Comparison of ENCODE assay signal across 1 cellular context in genomic region chr10:3782456-3783312, GRCh38.
TF ChIP-seq lines count a peak whose summit lies in the region.

No MANE protein-coding gene starts in this region.

TF ChIP-seq in HEK293, 187 proteins besides CTCF, POLR2A, EP300 and RAD21 (continued from another document):
- TF ChIP-seq PRDM10 (tag by site-specific recombination; IDR thresholded peaks at IDR 0.05) (no peak), KLF17 (tag by site-specific recombination; IDR thresholded peaks at IDR 0.05) (peak; percentile 46; the same call in 1 of the 2 replicates), ZNF335 (tag by site-specific recombination; conservative IDR thresholded peaks at IDR 0.05) (peak; percentile 88), ATF2 (tag by site-specific recombination; IDR thresholded peaks at IDR 0.05; ENCODE audit: low read depth) (0 out of 2 replicates have a peak, but pooled peaks have one; percentile 30), ZEB2 (tag by site-specific recombination; IDR thresholded peaks at IDR 0.05) (0 out of 2 replicates have a peak, but pooled peaks have one; percentile 47), ZNF629 (tag by site-specific recombination; IDR thresholded peaks at IDR 0.05) (peak; percentile 73), ZNF362 (tag by site-specific recombination; IDR thresholded peaks at IDR 0.05) (0 out of 2 replicates have a peak, but pooled peaks have one; percentile 14), ZNF10 (tag by site-specific recombination; IDR thresholded peaks at IDR 0.05) (no peak), ZNF221 (tag by site-specific recombination; IDR thresholded peaks at IDR 0.05; ENCODE audit: borderline replicate concordance) (no peak), ZNF24 (tag by site-specific recombination; IDR thresholded peaks at IDR 0.05) (0 out of 2 replicates have a peak, but pooled peaks have one; percentile 27), ZIC2 (tag by site-specific recombination; IDR thresholded peaks at IDR 0.05) (peak; percentile 20; the same call in 1 of the 2 replicates), ZNF677 (tag by site-specific recombination; IDR thresholded peaks at IDR 0.05) (no peak), ZSCAN30 (tag by site-specific recombination; IDR thresholded peaks at IDR 0.05) (peak; percentile 15; the same call in 1 of the 2 replicates), TRIM28 (IDR thresholded peaks at IDR 0.05; ENCODE audit: borderline replicate concordance, low read length) (peak; percentile 23; the same call in 1 of the 2 replicates), PRDM1 (tag by site-specific recombination; IDR thresholded peaks at IDR 0.05) (peak; percentile 65), GFI1B (tag by site-specific recombination; IDR thresholded peaks at IDR 0.05) (peak; percentile 65; the same call in 1 of the 2 replicates), ZNF560 (tag by site-specific recombination; IDR thresholded peaks at IDR 0.05; ENCODE audit: borderline replicate concordance) (no peak), ZNF121 (tag by site-specific recombination; IDR thresholded peaks at IDR 0.05) (no peak), ZNF654 (tag by site-specific recombination; IDR thresholded peaks at IDR 0.05; ENCODE audit: low read depth) (no peak), ZNF692 (tag by site-specific recombination; IDR thresholded peaks at IDR 0.05) (peak; percentile 15; the same call in 1 of the 2 replicates), SP7 (tag by site-specific recombination; IDR thresholded peaks at IDR 0.05) (peak; percentile 73), ZNF76 (tag by site-specific recombination; IDR thresholded peaks at IDR 0.05; ENCODE audit: borderline replicate concordance, low read depth) (0 out of 2 replicates have a peak, but pooled peaks have one; percentile 23), KLF10 (tag by site-specific recombination; IDR thresholded peaks at IDR 0.05) (0 out of 2 replicates have a peak, but pooled peaks have one; percentile 29), ZNF394 (tag by site-specific recombination; IDR thresholded peaks at IDR 0.05; ENCODE audit: borderline replicate concordance) (peak; percentile 90; the same call in 1 of the 2 replicates), ZNF501 (tag by site-specific recombination; IDR thresholded peaks at IDR 0.05) (0 out of 2 replicates have a peak, but pooled peaks have one; percentile 24), GLIS1 (tag by site-specific recombination; IDR thresholded peaks at IDR 0.05) (peak; percentile 36; the same call in 1 of the 2 replicates), OSR2 (tag by site-specific recombination; IDR thresholded peaks at IDR 0.05) (0 out of 2 replicates have a peak, but pooled peaks have one; percentile 10), ZNF596 (tag by site-specific recombination; IDR thresholded peaks at IDR 0.05) (no peak), PRDM6 (tag by site-specific recombination; IDR thresholded peaks at IDR 0.05) (peak; percentile 85), ZNF366 (tag by site-specific recombination; conservative IDR thresholded peaks at IDR 0.05) (peak; percentile 75)
TF ChIP-seq in HEK293: peak in this region for 26.
